In genomic region chr3:46946416-46946815, GRCh38 we compare ENCODE assay signal across 12 cellular contexts. TPM values are rescaled to one million over a fixed set of nuclear protein-coding genes. Genes with fewer than 3 reads are reported as not detected.
DNase-seq lines count a peak whose midpoint lies in the region; ATAC-seq and FAIRE-seq lines count a peak whose summit lies in the region.
"Had no signal": no experiment of that assay in that cellular context is flagged by ENCODE, and none has a peak within 500 bp of the region (broad histone marks: within the 10 kb centered on the region; RNA-seq: fewer than 3 reads in every experiment).

No MANE protein-coding gene starts in this region.

- no peaks in the 10 kb centered on the region for H3K27me3 ChIP-seq in small intestine (ENCODE audit: control insufficient read depth in 2 of 2, insufficient read depth in 2 of 2, low read length in 2 of 2)
- H3K27me3 ChIP-seq: tibial nerve had no signal

- peaks cover 24% of the 10 kb centered on the region for H3K36me3 Mint-ChIP-seq in T-helper 1 cell treated with Interleukin-12 subunit alpha and Interleukin-12 subunit beta and Interleukin-4 antibody, amounts not matched to agents 30 μg/mL and 1 μg/mL, for 36 hours (ENCODE audit: low read depth)
- peaks cover 52% of the 10 kb centered on the region for H3K36me3 Mint-ChIP-seq in activated T-helper 17 cell treated with anti-CD3 and anti-CD28 coated beads, Interleukin-2, amount 50 U/mL, for 72 hours (ENCODE audit: low read depth)
- H3K36me3 Mint-ChIP-seq in immature natural killer cell: peaks cover 0 to 7% (median 4%) of the 10 kb centered on the region in 3 donors

- DNase-seq in T-helper 1 cell (no peak), immature natural killer cell (no peak), small intestine (peak; percentile 59), SW 1271 (lab: John Stamatoyannopoulos, UW) (no peak)
- no peak for DNase-seq in activated CD4-positive, CD25-positive, alpha-beta regulatory T cell (lab: John Stamatoyannopoulos, UW)
- DNase-seq: 8988T, GDM1, NCI-H446 had no signal

- no peak for FAIRE-seq in small intestine (lab: Jason Lieb, UNC)

- no peaks in the 10 kb centered on the region for H3K9me3 ChIP-seq in small intestine (ENCODE audit: control insufficient read depth, low read depth)
- H3K9me3 ChIP-seq: tibial nerve had no signal

- WGBS in small intestine, 3 donors: 26 to 66% (median 36%) methylated on average over 6 of the region's 6 CpGs

- peak overlapping the region; percentile 80 for H3K27ac Mint-ChIP-seq in T-helper 1 cell treated with Interleukin-12 subunit alpha and Interleukin-12 subunit beta and Interleukin-4 antibody, amounts not matched to agents 30 μg/mL and 1 μg/mL, for 36 hours
- H3K27ac Mint-ChIP-seq in activated T-helper 17 cell treated with anti-CD3 and anti-CD28 coated beads, Interleukin-2, amount 50 U/mL, for 72 hours: peak overlapping the region; percentile 94
- peak overlapping the region; percentile 99 to 100 (median 99) for H3K27ac Mint-ChIP-seq in immature natural killer cell

- H3K4me3 Mint-ChIP-seq in T-helper 1 cell treated with Interleukin-12 subunit alpha and Interleukin-12 subunit beta and Interleukin-4 antibody, amounts not matched to agents 30 μg/mL and 1 μg/mL, for 36 hours: peak overlapping the region; percentile 2
- H3K4me3 Mint-ChIP-seq in activated T-helper 17 cell treated with anti-CD3 and anti-CD28 coated beads, Interleukin-2, amount 50 U/mL, for 72 hours: peak overlapping the region; percentile 78
- peak overlapping the region; percentile 79 to 91 (median 84) for H3K4me3 Mint-ChIP-seq in immature natural killer cell

- peaks cover 57 to 61% of the 10 kb centered on the region in 2 donors for H3K4me1 ChIP-seq in small intestine (ENCODE audit: control insufficient read depth in 2 of 2, insufficient read depth in 1 of 2, low read depth in 1 of 2, low read length in 1 of 2)

- no peak overlapping the region for H3K4me3 ChIP-seq in small intestine (ENCODE audit: low read depth in 1 of 2, low read length in 2 of 2)
- H3K4me3 ChIP-seq: tibial nerve had no signal

- H3K4me1 Mint-ChIP-seq in T-helper 1 cell treated with Interleukin-12 subunit alpha and Interleukin-12 subunit beta and Interleukin-4 antibody, amounts not matched to agents 30 μg/mL and 1 μg/mL, for 36 hours (ENCODE audit: low read depth): peaks cover 75% of the 10 kb centered on the region
- H3K4me1 Mint-ChIP-seq in activated T-helper 17 cell treated with anti-CD3 and anti-CD28 coated beads, Interleukin-2, amount 50 U/mL, for 72 hours: peaks cover 61% of the 10 kb centered on the region
- peaks cover 99% of the 10 kb centered on the region in 2 donors for H3K4me1 Mint-ChIP-seq in immature natural killer cell

- no peak for ATAC-seq in activated T-helper 17 cell treated with anti-CD3 and anti-CD28 coated beads, Interleukin-2, amount 50 U/mL, for 72 hours (replicated peaks)
- no peak for ATAC-seq in HG02642 (IDR thresholded peaks at IDR 0.05; ENCODE audit: poor library complexity, unreplicated experiment)

- no peaks in the 10 kb centered on the region for H3K9me3 Mint-ChIP-seq in T-helper 1 cell treated with Interleukin-12 subunit alpha and Interleukin-12 subunit beta and Interleukin-4 antibody, amounts not matched to agents 30 μg/mL and 1 μg/mL, for 36 hours
- no peaks in the 10 kb centered on the region for H3K9me3 Mint-ChIP-seq in activated T-helper 17 cell treated with anti-CD3 and anti-CD28 coated beads, Interleukin-2, amount 50 U/mL, for 72 hours
- peaks cover 0 to 2% (median 0%) of the 10 kb centered on the region in 6 donors for H3K9me3 Mint-ChIP-seq in immature natural killer cell

- H3K36me3 ChIP-seq in small intestine (ENCODE audit: control insufficient read depth in 2 of 2, insufficient read depth in 2 of 2, low read length in 2 of 2): no peaks in the 10 kb centered on the region

- H3K27ac ChIP-seq in small intestine (ENCODE audit: low read depth in 1 of 2, low read length in 1 of 2): peak overlapping the region; percentile 98

- H3K27me3 Mint-ChIP-seq in T-helper 1 cell treated with Interleukin-12 subunit alpha and Interleukin-12 subunit beta and Interleukin-4 antibody, amounts not matched to agents 30 μg/mL and 1 μg/mL, for 36 hours (ENCODE audit: low read depth): no peaks in the 10 kb centered on the region
- H3K27me3 Mint-ChIP-seq in activated T-helper 17 cell treated with anti-CD3 and anti-CD28 coated beads, Interleukin-2, amount 50 U/mL, for 72 hours: no peaks in the 10 kb centered on the region
- H3K27me3 Mint-ChIP-seq in immature natural killer cell (ENCODE audit: low read depth in 3 of 3): peaks cover 13 to 29% (median 13%) of the 10 kb centered on the region in 3 donors

RNA-seq across cellular contexts. Expression of gene CCDC12, which starts 30.1 kb away (rescaled TPM):
- total RNA-seq in activated T-helper 17 cell treated with anti-CD3 and anti-CD28 coated beads, Interleukin-2, amount 50 U/mL, for 72 hours: 10 to 100 TPM; 46.9 to 59.8 TPM
- 100 to 1,000 TPM; 114 to 174 (median 129) TPM for polyA plus RNA-seq in immature natural killer cell
- 10 to 100 TPM; 73.3 to 84.5 (median 78.6) TPM for polyA plus RNA-seq in small intestine

RNA-seq across cellular contexts. Expression of gene NBEAL2, which starts 33.0 kb away (rescaled TPM):
- total RNA-seq in activated T-helper 17 cell treated with anti-CD3 and anti-CD28 coated beads, Interleukin-2, amount 50 U/mL, for 72 hours: 100 to 1,000 TPM; 140 to 169 TPM
- polyA plus RNA-seq in immature natural killer cell (10 to 100 TPM in 1 of 3 donors, 1 to 10 TPM in 2; 7.9 to 28.4 (median 9.9) TPM), small intestine (10 to 100 TPM; 32.7 to 55.9 (median 50.5) TPM)

Comparison
In these comparisons a context has a peak if more than half of its experiments do, and no peak if none do; other contexts are left out.
1. H3K4me3 Mint-ChIP-seq: peak in every context shown above with its lines; median percentile 84 in immature natural killer cell; 78 in activated T-helper 17 cell treated with anti-CD3 and anti-CD28 coated beads, Interleukin-2, amount 50 U/mL, for 72 hours; 2 in T-helper 1 cell treated with Interleukin-12 subunit alpha and Interleukin-12 subunit beta and Interleukin-4 antibody, amounts not matched to agents 30 μg/mL and 1 μg/mL, for 36 hours.